ENCODE assay signal across 8 cellular contexts in genomic region chr20:5120189-5120484, GRCh38. TPM values are rescaled to one million over a fixed set of nuclear protein-coding genes. Genes with fewer than 3 reads are reported as not detected.
A peak's percentile ranks its signal among the peaks of the same experiment; 100 is the strongest.
DNase-seq lines count a peak whose midpoint lies in the region; ATAC-seq lines count a peak whose summit lies in the region.

No MANE protein-coding gene starts in this region.

- no peak for DNase-seq in caudate nucleus (lab: John Stamatoyannopoulos, UW)
- no peak for DNase-seq in cortex of kidney (lab: John Stamatoyannopoulos, UW)
- DNase-seq in left lobe of liver (ENCODE audit: low spot score) = no peak
- DNase-seq in ecto neural progenitor cell (ENCODE audit: low spot score) = no peak

- H3K4me3 ChIP-seq in ACC112 (ENCODE audit: low read depth, low read length) (peak overlapping the region; percentile 83), HUES6 (ENCODE audit: low read depth, low read length) (peak overlapping the region; percentile 88), muscle layer of colon (ENCODE audit: low read depth in 1 of 2, low read length in 2 of 2) (peak overlapping the region; percentile 28 to 99)

- no peak for ATAC-seq in HG02623 (IDR thresholded peaks at IDR 0.05; ENCODE audit: unreplicated experiment)
- no peak for ATAC-seq in left lobe of liver

- H3K4me1 ChIP-seq in ACC112 (ENCODE audit: control insufficient read depth, insufficient read depth, low read length, unreplicated experiment) = peaks cover 10% of the 10 kb centered on the region
- H3K4me1 ChIP-seq in HUES6 (ENCODE audit: control insufficient read depth, insufficient read depth, low read length) = 0 out of 2 replicates have a peak, but pooled peaks cover 2% of the 10 kb centered on the region
- H3K4me1 ChIP-seq in muscle layer of colon (ENCODE audit: insufficient read depth, low read length) = peaks cover 14% of the 10 kb centered on the region

- peaks cover 37% of the 10 kb centered on the region for H3K79me2 ChIP-seq in ACC112 (ENCODE audit: control insufficient read depth, insufficient read depth, low read length, unreplicated experiment)

- H3K27me3 ChIP-seq in ACC112 (ENCODE audit: insufficient read depth, low read length) (no peaks in the 10 kb centered on the region), HUES6 (ENCODE audit: control insufficient read depth, insufficient read depth, low read length) (no peaks in the 10 kb centered on the region), muscle layer of colon (ENCODE audit: control insufficient read depth in 1 of 2, insufficient read depth in 2 of 2, low read length in 2 of 2) (no peaks in the 10 kb centered on the region)

- peak overlapping the region; percentile 63 for H3K27ac ChIP-seq in ACC112 (ENCODE audit: low read depth, low read length)
- peak overlapping the region; percentile 42; the same call in 1 of the 2 replicates for H3K27ac ChIP-seq in HUES6 (ENCODE audit: low read depth, low read length)
- peak overlapping the region; percentile 74 for H3K27ac ChIP-seq in caudate nucleus (ENCODE audit: low read depth, low read length)
- peak overlapping the region; percentile 81 for H3K27ac ChIP-seq in muscle layer of colon (ENCODE audit: low read depth, low read length)

- H3K9me3 ChIP-seq in HUES6 (ENCODE audit: control insufficient read depth, insufficient read depth, low read depth, low read length) (no peaks in the 10 kb centered on the region), muscle layer of colon (ENCODE audit: low read length) (no peaks in the 10 kb centered on the region)

- H3K36me3 ChIP-seq in ACC112 (ENCODE audit: insufficient read depth, low read length) = peaks cover 23% of the 10 kb centered on the region
- H3K36me3 ChIP-seq in HUES6 (ENCODE audit: control insufficient read depth, insufficient read depth, low read length) = peaks cover 40% of the 10 kb centered on the region
- H3K36me3 ChIP-seq in muscle layer of colon (ENCODE audit: insufficient read depth, low read length) = peaks cover 11% of the 10 kb centered on the region

- H3K9ac ChIP-seq in HUES6 (ENCODE audit: low read length) (peak overlapping the region; percentile 93), muscle layer of colon (ENCODE audit: low read length) (peak overlapping the region; percentile 68)

- peak overlapping the region; percentile 35 for H2AFZ ChIP-seq in ACC112 (ENCODE audit: low read length, unreplicated experiment)

RNA-seq across cellular contexts. Expression of gene PCNA, which starts 0.4 kb away (rescaled TPM):
- total RNA-seq in left lobe of liver = 18.5 TPM

RNA-seq across cellular contexts. Expression of gene CDS2, which starts 6.7 kb away (rescaled TPM):
- 29.9 TPM for total RNA-seq in left lobe of liver

RNA-seq across cellular contexts. Expression of gene TMEM230, which starts 7.3 kb away (rescaled TPM):
- total RNA-seq in left lobe of liver = 70.8 TPM
